Comparison of ENCODE assay signal across 8 cellular contexts in genomic region chrX:77894921-77895886, GRCh38. TPM values are rescaled to one million over a fixed set of nuclear protein-coding genes. Genes with fewer than 3 reads are reported as not detected.
DNase-seq lines count a peak whose midpoint lies in the region; ATAC-seq, FAIRE-seq and TF ChIP-seq lines count a peak whose summit lies in the region.

TSS of gene MAGT1 (minus strand) at chrX:77895435. CDS start at chrX:77895410, 25 bp downstream.

- no peaks in the 10 kb centered on the region for H3K27me3 ChIP-seq in body of pancreas

- intact Hi-C loops in body of pancreas (cut with DNase I) (no loop called here), sciatic nerve (cut with DNase I) (no loop called here)

- peak; percentile 98 for DNase-seq in NCI-H2107 treated with DMSO at 0.1 percent for 48 hours (lab: John Stamatoyannopoulos, UW; ENCODE audit: unreplicated experiment)
- DNase-seq in body of pancreas = peak; percentile 91 to 96 (median 93)
- DNase-seq in iPS DF 19.7 (ENCODE audit: low read depth, low spot score) = peak; percentile 86
- peak; percentile 92 for DNase-seq in sciatic nerve (ENCODE audit: low spot score)

- H3K4me3 ChIP-seq in body of pancreas = peak within 1 kb of the TSS; percentile 6 to 43

- FAIRE-seq in TTC549 (lab: Jason Lieb, UNC) = peak; percentile 96

- H3K9me3 ChIP-seq in body of pancreas = no peaks in the 10 kb centered on the region

- ATAC-seq in GM18520 (IDR thresholded peaks at IDR 0.05; ENCODE audit: unreplicated experiment) (peak; percentile 82), HG03064 (IDR thresholded peaks at IDR 0.05; ENCODE audit: low read depth, unreplicated experiment) (peak; percentile 85), body of pancreas (peak; percentile 93), sciatic nerve (peak; percentile 98)

- H3K36me3 ChIP-seq in body of pancreas (replicated peaks in 1 of 2; ENCODE audit: insufficient read depth in 1 of 2, low read depth in 2 of 2) = no peaks in the 10 kb centered on the region

- TF ChIP-seq CTCF in 22Rv1 (IDR thresholded peaks at IDR 0.05) (no peak), body of pancreas (IDR thresholded peaks at IDR 0.05) (peak in 1 of 7 experiments; percentile 5)

- peaks cover 9% of the 10 kb centered on the region for H3K4me1 ChIP-seq in body of pancreas

- peak; percentile 82 to 96 (median 96) for TF ChIP-seq POLR2A in body of pancreas (IDR thresholded peaks at IDR 0.05)

- H3K27ac ChIP-seq in 22Rv1 = peak within 1 kb of the TSS; percentile 87
- peak within 1 kb of the TSS; percentile 84 to 96 (median 90) for H3K27ac ChIP-seq in body of pancreas

- 0% methylated on average over 43 to 49 of the region's 49 CpGs for WGBS in body of pancreas, 2 donors

RNA-seq across cellular contexts. Expression of gene MAGT1, which starts in this region (rescaled TPM):
- total RNA-seq in body of pancreas = 10 to 100 TPM; 31.1 to 33.0 TPM
- 59.5 TPM for total RNA-seq in sciatic nerve

Comparison
In these comparisons a context has a peak if more than half of its experiments do, and no peak if none do; other contexts are left out.
1. Peak in every context shown above with its lines: DNase-seq, ATAC-seq, H3K4me3 ChIP-seq and H3K27ac ChIP-seq.